23 cellular contexts compared by ENCODE assay signal in the genomic region with DNA sequence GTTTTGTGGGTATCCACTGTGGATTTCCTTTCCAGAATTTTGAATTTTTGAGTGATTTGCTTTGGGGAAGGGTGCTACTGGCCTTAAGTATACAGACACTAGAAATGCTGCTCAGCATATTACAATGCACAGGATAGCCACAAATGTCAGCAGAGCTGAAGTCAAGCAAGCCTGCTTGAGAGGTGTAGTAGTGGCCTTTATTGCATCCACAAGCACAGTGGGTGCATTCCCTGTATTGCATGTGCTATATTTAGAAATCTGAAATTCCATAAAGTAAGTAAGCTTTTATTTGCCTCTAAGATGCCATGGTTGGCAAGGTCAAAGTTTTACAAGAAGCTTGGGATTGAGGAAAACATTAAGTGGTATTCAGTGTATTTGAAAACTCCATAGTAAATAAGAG.
"Had no signal": no experiment of that assay in that cellular context is flagged by ENCODE, and none has a peak within 500 bp of the region (broad histone marks: within the 10 kb centered on the region; RNA-seq: fewer than 3 reads in every experiment).

No MANE protein-coding gene starts in this region.

- H3K4me1 ChIP-seq: colonic mucosa, esophagus squamous epithelium, foreskin keratinocyte, gastrocnemius medialis had no signal

- H3K36me3 ChIP-seq: colonic mucosa, esophagus muscularis mucosa, esophagus squamous epithelium, gastrocnemius medialis, gastroesophageal sphincter, heart left ventricle, heart right ventricle had no signal

- H3K9me3 ChIP-seq: colonic mucosa, esophagus muscularis mucosa, gastrocnemius medialis had no signal

- H3K4me3 ChIP-seq: colonic mucosa, coronary artery, dorsolateral prefrontal cortex, esophagus muscularis mucosa, esophagus squamous epithelium, gastrocnemius medialis, gastroesophageal sphincter, heart left ventricle, heart right ventricle had no signal

- ATAC-seq: effector memory CD8-positive, alpha-beta T cell; esophagus mucosa; foreskin keratinocyte; gastrocnemius medialis; gastroesophageal sphincter; heart left ventricle; heart right ventricle had no signal

- DNase-seq: cortex of kidney; dermis blood vessel endothelial cell; dorsolateral prefrontal cortex; effector CD4-positive, alpha-beta T cell; effector CD8-positive, alpha-beta T cell; effector memory CD4-positive, alpha-beta T cell; effector memory CD8-positive, alpha-beta T cell; endodermal cell; erythroblast; esophagus squamous epithelium; foreskin fibroblast; foreskin keratinocyte; foreskin melanocyte; gastrocnemius medialis; glutamatergic neuron; head of caudate nucleus; heart left ventricle; heart right ventricle had no signal
